Comparison of ENCODE assay signal across 1 cellular context in genomic region chr22:50525991-50526848, GRCh38.
A peak's percentile ranks its signal among the peaks of the same experiment; 100 is the strongest.
TF ChIP-seq lines count a peak whose summit lies in the region.

No MANE protein-coding gene starts in this region.

TF ChIP-seq in K562, 482 proteins besides CTCF, POLR2A, EP300 and RAD21 (continued from another document and continues in another):
- TF ChIP-seq NR0B1 (IDR thresholded peaks at IDR 0.05; ENCODE audit: partially characterized antibody) = no peak
- no peak for TF ChIP-seq TRIM24 (IDR thresholded peaks at IDR 0.05)
- peak; percentile 46; the same call in 1 of the 2 replicates for TF ChIP-seq RB1 (IDR thresholded peaks at IDR 0.05; ENCODE audit: low read depth)
- TF ChIP-seq MTA2 (IDR thresholded peaks at IDR 0.05; ENCODE audit: low read depth) = no peak
- no peak for TF ChIP-seq ZC3H11A (IDR thresholded peaks at IDR 0.05; ENCODE audit: low read depth, low read length)
- TF ChIP-seq HLTF (IDR thresholded peaks at IDR 0.05) = no peak
- no peak for TF ChIP-seq RBM39 (optimal IDR thresholded peaks at IDR 0.05; ENCODE audit: low read depth, low read length)
- TF ChIP-seq RBM15 (IDR thresholded peaks at IDR 0.05; ENCODE audit: insufficient read depth, low read length) = no peak
- TF ChIP-seq EHMT2 (IDR thresholded peaks at IDR 0.05) = no peak
- TF ChIP-seq NKRF (IDR thresholded peaks at IDR 0.05; ENCODE audit: borderline replicate concordance) = no peak
- TF ChIP-seq RFX7 (CRISPR knock-in tag; IDR thresholded peaks at IDR 0.05) = no peak
- no peak for TF ChIP-seq CC2D1A (IDR thresholded peaks at IDR 0.05)
- TF ChIP-seq ZHX1 (conservative IDR thresholded peaks at IDR 0.05; ENCODE audit: low read length) = no peak
- TF ChIP-seq RHOXF2B (CRISPR knock-in tag; conservative IDR thresholded peaks at IDR 0.05) = no peak
- no peak; the same call in 1 of the 2 replicates for TF ChIP-seq ZNF175 (CRISPR knock-in tag; IDR thresholded peaks at IDR 0.05; ENCODE audit: low read depth)
- TF ChIP-seq PREB (CRISPR knock-in tag; IDR thresholded peaks at IDR 0.05) = no peak
- TF ChIP-seq TEAD4 (IDR thresholded peaks at IDR 0.05; ENCODE audit: low read length) = no peak
- TF ChIP-seq TEAD4 (CRISPR knock-in tag; IDR thresholded peaks at IDR 0.05; ENCODE audit: borderline replicate concordance) = no peak
- TF ChIP-seq ZNF551 (CRISPR knock-in tag; IDR thresholded peaks at IDR 0.05) = no peak
- no peak for TF ChIP-seq MIER1 (IDR thresholded peaks at IDR 0.05; ENCODE audit: low read depth)
- no peak for TF ChIP-seq EZH2 (IDR thresholded peaks at IDR 0.05; ENCODE audit: borderline replicate concordance, low read depth, low read length)
- TF ChIP-seq SAP30 (IDR thresholded peaks at IDR 0.05; ENCODE audit: borderline replicate concordance, insufficient read depth, low read depth, low read length, poor library complexity, severe bottlenecking) = no peak
- TF ChIP-seq ZNF408 (CRISPR knock-in tag; IDR thresholded peaks at IDR 0.05; ENCODE audit: low read depth) = no peak
- TF ChIP-seq, protein P1, sequence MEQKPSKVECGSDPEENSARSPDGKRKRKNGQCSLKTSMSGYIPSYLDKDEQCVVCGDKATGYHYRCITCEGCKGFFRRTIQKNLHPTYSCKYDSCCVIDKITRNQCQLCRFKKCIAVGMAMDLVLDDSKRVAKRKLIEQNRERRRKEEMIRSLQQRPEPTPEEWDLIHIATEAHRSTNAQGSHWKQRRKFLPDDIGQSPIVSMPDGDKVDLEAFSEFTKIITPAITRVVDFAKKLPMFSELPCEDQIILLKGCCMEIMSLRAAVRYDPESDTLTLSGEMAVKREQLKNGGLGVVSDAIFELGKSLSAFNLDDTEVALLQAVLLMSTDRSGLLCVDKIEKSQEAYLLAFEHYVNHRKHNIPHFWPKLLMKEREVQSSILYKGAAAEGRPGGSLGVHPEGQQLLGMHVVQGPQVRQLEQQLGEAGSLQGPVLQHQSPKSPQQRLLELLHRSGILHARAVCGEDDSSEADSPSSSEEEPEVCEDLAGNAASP (IDR thresholded peaks at IDR 0.05) = no peak
- TF ChIP-seq CEBPB (tag; IDR thresholded peaks at IDR 0.05) = no peak
- TF ChIP-seq SMARCE1 (IDR thresholded peaks at IDR 0.05) = no peak
- no peak for TF ChIP-seq CAMTA2 (CRISPR knock-in tag; conservative IDR thresholded peaks at IDR 0.05)
- TF ChIP-seq SRSF7 (optimal IDR thresholded peaks at IDR 0.05; ENCODE audit: low read depth, low read length) = no peak
- TF ChIP-seq CCAR2 (IDR thresholded peaks at IDR 0.05; ENCODE audit: low read depth, low read length) = no peak
- TF ChIP-seq FOXA3 (CRISPR knock-in tag; conservative IDR thresholded peaks at IDR 0.05 in 1 of 2, IDR thresholded peaks at IDR 0.05 in 1 of 2) = no peak
- TF ChIP-seq MECOM (CRISPR knock-in tag; IDR thresholded peaks at IDR 0.05) = no peak
- no peak for TF ChIP-seq ZNF57 (CRISPR knock-in tag; IDR thresholded peaks at IDR 0.05)
- TF ChIP-seq ZNF274 (IDR thresholded peaks at IDR 0.05; ENCODE audit: borderline replicate concordance, low read depth, low read length) = no peak
- TF ChIP-seq, protein P2, sequence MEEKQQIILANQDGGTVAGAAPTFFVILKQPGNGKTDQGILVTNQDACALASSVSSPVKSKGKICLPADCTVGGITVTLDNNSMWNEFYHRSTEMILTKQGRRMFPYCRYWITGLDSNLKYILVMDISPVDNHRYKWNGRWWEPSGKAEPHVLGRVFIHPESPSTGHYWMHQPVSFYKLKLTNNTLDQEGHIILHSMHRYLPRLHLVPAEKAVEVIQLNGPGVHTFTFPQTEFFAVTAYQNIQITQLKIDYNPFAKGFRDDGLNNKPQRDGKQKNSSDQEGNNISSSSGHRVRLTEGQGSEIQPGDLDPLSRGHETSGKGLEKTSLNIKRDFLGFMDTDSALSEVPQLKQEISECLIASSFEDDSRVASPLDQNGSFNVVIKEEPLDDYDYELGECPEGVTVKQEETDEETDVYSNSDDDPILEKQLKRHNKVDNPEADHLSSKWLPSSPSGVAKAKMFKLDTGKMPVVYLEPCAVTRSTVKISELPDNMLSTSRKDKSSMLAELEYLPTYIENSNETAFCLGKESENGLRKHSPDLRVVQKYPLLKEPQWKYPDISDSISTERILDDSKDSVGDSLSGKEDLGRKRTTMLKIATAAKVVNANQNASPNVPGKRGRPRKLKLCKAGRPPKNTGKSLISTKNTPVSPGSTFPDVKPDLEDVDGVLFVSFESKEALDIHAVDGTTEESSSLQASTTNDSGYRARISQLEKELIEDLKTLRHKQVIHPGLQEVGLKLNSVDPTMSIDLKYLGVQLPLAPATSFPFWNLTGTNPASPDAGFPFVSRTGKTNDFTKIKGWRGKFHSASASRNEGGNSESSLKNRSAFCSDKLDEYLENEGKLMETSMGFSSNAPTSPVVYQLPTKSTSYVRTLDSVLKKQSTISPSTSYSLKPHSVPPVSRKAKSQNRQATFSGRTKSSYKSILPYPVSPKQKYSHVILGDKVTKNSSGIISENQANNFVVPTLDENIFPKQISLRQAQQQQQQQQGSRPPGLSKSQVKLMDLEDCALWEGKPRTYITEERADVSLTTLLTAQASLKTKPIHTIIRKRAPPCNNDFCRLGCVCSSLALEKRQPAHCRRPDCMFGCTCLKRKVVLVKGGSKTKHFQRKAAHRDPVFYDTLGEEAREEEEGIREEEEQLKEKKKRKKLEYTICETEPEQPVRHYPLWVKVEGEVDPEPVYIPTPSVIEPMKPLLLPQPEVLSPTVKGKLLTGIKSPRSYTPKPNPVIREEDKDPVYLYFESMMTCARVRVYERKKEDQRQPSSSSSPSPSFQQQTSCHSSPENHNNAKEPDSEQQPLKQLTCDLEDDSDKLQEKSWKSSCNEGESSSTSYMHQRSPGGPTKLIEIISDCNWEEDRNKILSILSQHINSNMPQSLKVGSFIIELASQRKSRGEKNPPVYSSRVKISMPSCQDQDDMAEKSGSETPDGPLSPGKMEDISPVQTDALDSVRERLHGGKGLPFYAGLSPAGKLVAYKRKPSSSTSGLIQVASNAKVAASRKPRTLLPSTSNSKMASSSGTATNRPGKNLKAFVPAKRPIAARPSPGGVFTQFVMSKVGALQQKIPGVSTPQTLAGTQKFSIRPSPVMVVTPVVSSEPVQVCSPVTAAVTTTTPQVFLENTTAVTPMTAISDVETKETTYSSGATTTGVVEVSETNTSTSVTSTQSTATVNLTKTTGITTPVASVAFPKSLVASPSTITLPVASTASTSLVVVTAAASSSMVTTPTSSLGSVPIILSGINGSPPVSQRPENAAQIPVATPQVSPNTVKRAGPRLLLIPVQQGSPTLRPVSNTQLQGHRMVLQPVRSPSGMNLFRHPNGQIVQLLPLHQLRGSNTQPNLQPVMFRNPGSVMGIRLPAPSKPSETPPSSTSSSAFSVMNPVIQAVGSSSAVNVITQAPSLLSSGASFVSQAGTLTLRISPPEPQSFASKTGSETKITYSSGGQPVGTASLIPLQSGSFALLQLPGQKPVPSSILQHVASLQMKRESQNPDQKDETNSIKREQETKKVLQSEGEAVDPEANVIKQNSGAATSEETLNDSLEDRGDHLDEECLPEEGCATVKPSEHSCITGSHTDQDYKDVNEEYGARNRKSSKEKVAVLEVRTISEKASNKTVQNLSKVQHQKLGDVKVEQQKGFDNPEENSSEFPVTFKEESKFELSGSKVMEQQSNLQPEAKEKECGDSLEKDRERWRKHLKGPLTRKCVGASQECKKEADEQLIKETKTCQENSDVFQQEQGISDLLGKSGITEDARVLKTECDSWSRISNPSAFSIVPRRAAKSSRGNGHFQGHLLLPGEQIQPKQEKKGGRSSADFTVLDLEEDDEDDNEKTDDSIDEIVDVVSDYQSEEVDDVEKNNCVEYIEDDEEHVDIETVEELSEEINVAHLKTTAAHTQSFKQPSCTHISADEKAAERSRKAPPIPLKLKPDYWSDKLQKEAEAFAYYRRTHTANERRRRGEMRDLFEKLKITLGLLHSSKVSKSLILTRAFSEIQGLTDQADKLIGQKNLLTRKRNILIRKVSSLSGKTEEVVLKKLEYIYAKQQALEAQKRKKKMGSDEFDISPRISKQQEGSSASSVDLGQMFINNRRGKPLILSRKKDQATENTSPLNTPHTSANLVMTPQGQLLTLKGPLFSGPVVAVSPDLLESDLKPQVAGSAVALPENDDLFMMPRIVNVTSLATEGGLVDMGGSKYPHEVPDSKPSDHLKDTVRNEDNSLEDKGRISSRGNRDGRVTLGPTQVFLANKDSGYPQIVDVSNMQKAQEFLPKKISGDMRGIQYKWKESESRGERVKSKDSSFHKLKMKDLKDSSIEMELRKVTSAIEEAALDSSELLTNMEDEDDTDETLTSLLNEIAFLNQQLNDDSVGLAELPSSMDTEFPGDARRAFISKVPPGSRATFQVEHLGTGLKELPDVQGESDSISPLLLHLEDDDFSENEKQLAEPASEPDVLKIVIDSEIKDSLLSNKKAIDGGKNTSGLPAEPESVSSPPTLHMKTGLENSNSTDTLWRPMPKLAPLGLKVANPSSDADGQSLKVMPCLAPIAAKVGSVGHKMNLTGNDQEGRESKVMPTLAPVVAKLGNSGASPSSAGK (IDR thresholded peaks at IDR 0.05) = peak; percentile 81
- TF ChIP-seq KDM5B (IDR thresholded peaks at IDR 0.05; ENCODE audit: insufficient replicate concordance, low read depth, low read length) = no peak
- no peak for TF ChIP-seq MYBL2 (IDR thresholded peaks at IDR 0.05; ENCODE audit: low read depth)
- no peak for TF ChIP-seq MYBL2 (CRISPR knock-in tag; IDR thresholded peaks at IDR 0.05; ENCODE audit: borderline replicate concordance)
- TF ChIP-seq HDAC1 (IDR thresholded peaks at IDR 0.05) = no peak
- TF ChIP-seq CTBP1 (IDR thresholded peaks at IDR 0.05; ENCODE audit: borderline replicate concordance) = peak; percentile 42
- no peak for TF ChIP-seq HNRNPLL (IDR thresholded peaks at IDR 0.05; ENCODE audit: low read depth, low read length, poor library complexity, severe bottlenecking)
- TF ChIP-seq, protein P3, sequence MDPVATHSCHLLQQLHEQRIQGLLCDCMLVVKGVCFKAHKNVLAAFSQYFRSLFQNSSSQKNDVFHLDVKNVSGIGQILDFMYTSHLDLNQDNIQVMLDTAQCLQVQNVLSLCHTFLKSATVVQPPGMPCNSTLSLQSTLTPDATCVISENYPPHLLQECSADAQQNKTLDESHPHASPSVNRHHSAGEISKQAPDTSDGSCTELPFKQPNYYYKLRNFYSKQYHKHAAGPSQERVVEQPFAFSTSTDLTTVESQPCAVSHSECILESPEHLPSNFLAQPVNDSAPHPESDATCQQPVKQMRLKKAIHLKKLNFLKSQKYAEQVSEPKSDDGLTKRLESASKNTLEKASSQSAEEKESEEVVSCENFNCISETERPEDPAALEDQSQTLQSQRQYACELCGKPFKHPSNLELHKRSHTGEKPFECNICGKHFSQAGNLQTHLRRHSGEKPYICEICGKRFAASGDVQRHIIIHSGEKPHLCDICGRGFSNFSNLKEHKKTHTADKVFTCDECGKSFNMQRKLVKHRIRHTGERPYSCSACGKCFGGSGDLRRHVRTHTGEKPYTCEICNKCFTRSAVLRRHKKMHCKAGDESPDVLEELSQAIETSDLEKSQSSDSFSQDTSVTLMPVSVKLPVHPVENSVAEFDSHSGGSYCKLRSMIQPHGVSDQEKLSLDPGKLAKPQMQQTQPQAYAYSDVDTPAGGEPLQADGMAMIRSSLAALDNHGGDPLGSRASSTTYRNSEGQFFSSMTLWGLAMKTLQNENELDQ (CRISPR knock-in tag; IDR thresholded peaks at IDR 0.05; ENCODE audit: borderline replicate concordance) = no peak
